ENCODE assay signal across 12 cellular contexts in genomic region chr16:70526403-70526802, GRCh38. TPM values are rescaled to one million over a fixed set of nuclear protein-coding genes. Genes with fewer than 3 reads are reported as not detected.
DNase-seq lines count a peak whose midpoint lies in the region; ATAC-seq, FAIRE-seq and TF ChIP-seq lines count a peak whose summit lies in the region.
"Had no signal": no experiment of that assay in that cellular context is flagged by ENCODE, and none has a peak within 500 bp of the region (broad histone marks: within the 10 kb centered on the region; RNA-seq: fewer than 3 reads in every experiment).

No MANE protein-coding gene starts in this region.

- H3K4me1 ChIP-seq in DND-41 (ENCODE audit: insufficient read depth, low read length) = peaks cover 62% of the 10 kb centered on the region
- peaks cover 18% of the 10 kb centered on the region for H3K4me1 ChIP-seq in HUES64 (ENCODE audit: insufficient read depth, low read length)
- H3K4me1 ChIP-seq in astrocyte (ENCODE audit: insufficient read depth, low read length) = peaks cover 23% of the 10 kb centered on the region
- peaks cover 0 to 42% (median 9%) of the 10 kb centered on the region in 4 donors for H3K4me1 ChIP-seq in Peyer's patch

- no peak for TF ChIP-seq POLR2A in Peyer's patch (IDR thresholded peaks at IDR 0.05)
- no peak for TF ChIP-seq POLR2A in H54 (IDR thresholded peaks at IDR 0.05; ENCODE audit: low read depth, low read length)

- no peaks in the 10 kb centered on the region for H3K9me3 ChIP-seq in DND-41 (ENCODE audit: insufficient read depth, low read length, severe bottlenecking)
- no peaks in the 10 kb centered on the region for H3K9me3 ChIP-seq in HUES64 (ENCODE audit: insufficient read depth, low read depth, low read length)
- no peaks in the 10 kb centered on the region for H3K9me3 ChIP-seq in astrocyte (ENCODE audit: insufficient read depth, low read depth, low read length)
- H3K9me3 ChIP-seq in Peyer's patch = no peaks in the 10 kb centered on the region

- H3K27me3 Mint-ChIP-seq in astrocyte (ENCODE audit: low read depth, unreplicated experiment) (no peaks in the 10 kb centered on the region), natural killer cell (ENCODE audit: low read depth in 2 of 2) (no peaks in the 10 kb centered on the region)

- no peak for FAIRE-seq in astrocyte (lab: Jason Lieb, UNC)
- no peak for FAIRE-seq in H54 (lab: Jason Lieb, UNC)
- FAIRE-seq: GM12891 had no signal

- H3K27me3 ChIP-seq in DND-41 (ENCODE audit: insufficient read depth, low read length, poor library complexity) (no peaks in the 10 kb centered on the region), HUES64 (ENCODE audit: insufficient read depth, low read length) (no peaks in the 10 kb centered on the region), astrocyte (ENCODE audit: insufficient read depth, low read length) (no peaks in the 10 kb centered on the region), Peyer's patch (no peaks in the 10 kb centered on the region)
- H3K27me3 ChIP-seq: cardiac muscle cell had no signal

- H2AFZ ChIP-seq in DND-41 (ENCODE audit: low read depth, low read length) (no peak overlapping the region), astrocyte (ENCODE audit: low read depth, low read length) (no peak overlapping the region)

- H3K36me3 Mint-ChIP-seq in astrocyte (ENCODE audit: low read depth, unreplicated experiment) = peaks cover 10% of the 10 kb centered on the region
- peaks cover 11% of the 10 kb centered on the region for H3K36me3 Mint-ChIP-seq in natural killer cell

- H3K4me3 ChIP-seq in DND-41 (ENCODE audit: low read depth in 1 of 2, low read length in 2 of 2) (peak overlapping the region; percentile 3 to 48; a peak in 3 of 4 replicates), HUES64 (ENCODE audit: low read length) (peak overlapping the region; percentile 31; the same call in 1 of the 2 replicates), astrocyte (ENCODE audit: insufficient read depth, low read depth, low read length) (peak overlapping the region; percentile 50), Peyer's patch (no peak overlapping the region)
- H3K4me3 ChIP-seq: cardiac muscle cell had no signal

- H3K9ac ChIP-seq in DND-41 (ENCODE audit: low read depth, low read length) = peak overlapping the region; percentile 41
- no peak overlapping the region; the same call in 1 of the 2 replicates for H3K9ac ChIP-seq in HUES64 (ENCODE audit: low read depth, low read length)
- peak overlapping the region; percentile 55 for H3K9ac ChIP-seq in astrocyte (ENCODE audit: low read length)

- H3K27ac Mint-ChIP-seq in astrocyte (ENCODE audit: unreplicated experiment) = no peak overlapping the region
- H3K27ac Mint-ChIP-seq in natural killer cell = peak overlapping the region; percentile 99 to 100

- peak overlapping the region; percentile 50 for H3K27ac ChIP-seq in DND-41 (ENCODE audit: low read length)
- H3K27ac ChIP-seq in HUES64 (ENCODE audit: low read depth, low read length) = no peak overlapping the region
- H3K27ac ChIP-seq in astrocyte (ENCODE audit: low read depth, low read length) = no peak overlapping the region
- no peak overlapping the region for H3K27ac ChIP-seq in Peyer's patch
- H3K27ac ChIP-seq: cardiac muscle cell had no signal

- no peak for ATAC-seq in DND-41 (ENCODE audit: insufficient read depth, low read depth)
- ATAC-seq in natural killer cell = no peak

- H3K4me2 ChIP-seq in DND-41 (ENCODE audit: insufficient read depth, low read length) (peak overlapping the region; percentile 83), astrocyte (ENCODE audit: low read length) (peak overlapping the region; percentile 95)

- DNase-seq in DND-41 (no peak), astrocyte (ENCODE audit: low read depth) (no peak), natural killer cell (no peak), AML-193 (lab: John Stamatoyannopoulos, UW) (no peak), cerebellar nuclear complex (lab: John Stamatoyannopoulos, UW) (no peak), Peyer's patch (no peak), H54 (ENCODE audit: insufficient read length, low spot score) (no peak)
- DNase-seq: hypothalamus, NCI-H526 had no signal

- H3K4me3 Mint-ChIP-seq in astrocyte (ENCODE audit: unreplicated experiment) (peak overlapping the region; percentile 73), natural killer cell (peak overlapping the region; percentile 72)

- H4K20me1 ChIP-seq in DND-41 (ENCODE audit: insufficient read depth, low read length) (peaks cover 52% of the 10 kb centered on the region), astrocyte (ENCODE audit: insufficient read depth, low read length) (peaks cover 57% of the 10 kb centered on the region)

- H3K4me1 Mint-ChIP-seq in astrocyte (ENCODE audit: low read depth, unreplicated experiment) (peaks cover 32% of the 10 kb centered on the region), natural killer cell (peaks cover 50 to 53% of the 10 kb centered on the region in 2 donors)

- peaks cover 96% of the 10 kb centered on the region for H3K79me2 ChIP-seq in DND-41 (ENCODE audit: insufficient read depth, low read length)
- peaks cover 97% of the 10 kb centered on the region for H3K79me2 ChIP-seq in astrocyte (ENCODE audit: insufficient read depth, low read length)

- TF ChIP-seq CTCF in DND-41 (IDR thresholded peaks at IDR 0.05; ENCODE audit: borderline replicate concordance, extremely low read depth, low read length, poor library complexity, severe bottlenecking) (no peak), astrocyte (IDR thresholded peaks at IDR 0.05; ENCODE audit: insufficient read depth, low read depth, low read length) (no peak), natural killer cell (IDR thresholded peaks at IDR 0.05) (no peak), Peyer's patch (IDR thresholded peaks at IDR 0.05) (no peak)

- H3K36me3 ChIP-seq in DND-41 (ENCODE audit: insufficient read depth, low read length) (peaks cover 64% of the 10 kb centered on the region), HUES64 (ENCODE audit: insufficient read depth, low read length) (peaks cover 65% of the 10 kb centered on the region), astrocyte (ENCODE audit: insufficient read depth, low read length) (peaks cover 28% of the 10 kb centered on the region), Peyer's patch (peaks cover 0 to 45% (median 0%) of the 10 kb centered on the region in 3 donors)

- intact Hi-C loops in natural killer cell (cut with micrococcal nuclease) = no loop called here

- H3K9me3 Mint-ChIP-seq in astrocyte (ENCODE audit: unreplicated experiment) (no peaks in the 10 kb centered on the region), natural killer cell (no peaks in the 10 kb centered on the region)

- WGBS in HUES64 = 87% methylated on average over 6 of the region's 6 CpGs

RNA-seq across cellular contexts. Expression of gene SF3B3, which starts 2.8 kb away (rescaled TPM):
- polyA plus RNA-seq in HUES64 (2013, experiment 1 of 2) = 216 TPM
- 215 TPM for polyA plus RNA-seq in HUES64 (2013, experiment 2 of 2)
- total RNA-seq in astrocyte (174 and 179 TPM in 2 replicates), natural killer cell (100 to 1,000 TPM; 164 to 220 (median 173) TPM), Peyer's patch (100 to 1,000 TPM in 1 of 4 donors, 10 to 100 TPM in 3; 48.5 to 119 (median 94.9) TPM)

RNA-seq across cellular contexts. Expression of gene COG4, which starts 3.0 kb away (rescaled TPM):
- 29.9 TPM for polyA plus RNA-seq in HUES64 (2013, experiment 1 of 2)
- 29.0 TPM for polyA plus RNA-seq in HUES64 (2013, experiment 2 of 2)
- total RNA-seq in astrocyte (41.7 and 42.6 TPM in 2 replicates), natural killer cell (10 to 100 TPM; 29.5 to 44.4 (median 31.6) TPM), Peyer's patch (10 to 100 TPM; 71.3 to 99.0 (median 75.8) TPM)

Comparison
In these comparisons a context has a peak if more than half of its experiments do, and no peak if none do; other contexts are left out.
1. H3K4me3 ChIP-seq: peak in DND-41 (2 of 2), HUES64 (single experiment) and astrocyte (single experiment); none in Peyer's patch (0 of 4).